ENCODE assay signal across 11 cellular contexts in the genomic region with DNA sequence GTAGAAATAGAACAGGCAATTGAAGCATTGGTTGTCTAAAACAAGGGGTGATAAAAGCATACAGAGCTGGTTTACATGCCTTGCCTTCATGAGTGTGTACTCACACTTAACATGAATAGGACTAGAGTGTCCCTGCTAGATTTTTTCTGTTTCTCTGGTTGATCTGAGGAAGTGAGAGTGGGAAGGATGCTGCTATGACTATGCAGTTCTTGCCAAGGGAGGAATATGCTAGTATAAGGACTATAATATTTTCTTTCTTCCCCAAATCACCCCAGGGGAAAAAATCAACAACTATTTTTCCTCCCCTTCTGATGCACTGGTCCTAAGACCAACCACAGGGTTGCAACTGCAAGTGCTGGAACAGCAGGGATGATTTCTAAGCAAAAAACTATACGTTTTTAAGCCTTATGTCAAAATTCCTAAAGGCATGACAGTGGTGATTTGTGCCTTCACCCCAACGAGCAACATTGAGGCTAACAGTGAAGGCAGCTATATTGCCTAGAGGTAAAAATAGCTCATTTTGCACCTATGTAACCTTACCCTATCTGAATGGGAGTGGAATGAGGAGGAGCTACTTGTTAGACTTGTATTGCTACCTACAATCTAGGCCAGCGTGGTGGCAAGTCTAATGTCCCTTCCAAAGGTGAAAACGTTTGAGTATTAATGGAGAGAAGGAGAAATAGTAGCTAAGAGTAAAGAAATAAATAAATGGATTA. TPM values are rescaled to one million over a fixed set of nuclear protein-coding genes. Genes with fewer than 3 reads are reported as not detected.
A peak's percentile ranks its signal among the peaks of the same experiment; 100 is the strongest.
DNase-seq lines count a peak whose midpoint lies in the region; ATAC-seq, FAIRE-seq and TF ChIP-seq lines count a peak whose summit lies in the region.
"Had no signal": no experiment of that assay in that cellular context is flagged by ENCODE, and none has a peak within 500 bp of the region (broad histone marks: within the 10 kb centered on the region; RNA-seq: fewer than 3 reads in every experiment).

No MANE protein-coding gene starts in this region.

- no peaks in the 10 kb centered on the region for H3K9me3 Mint-ChIP-seq in nephron progenitor cell
- H3K9me3 Mint-ChIP-seq in activated T-cell treated with anti-CD3 and anti-CD28 coated beads, Interleukin-2, amount 50 U/mL, for 72 hours: no peaks in the 10 kb centered on the region

- no peak overlapping the region for H3K27ac Mint-ChIP-seq in nephron progenitor cell
- no peak overlapping the region for H3K27ac Mint-ChIP-seq in activated T-cell treated with anti-CD3 and anti-CD28 coated beads, Interleukin-2, amount 50 U/mL, for 72 hours

- ATAC-seq in GM19372 (IDR thresholded peaks at IDR 0.05; ENCODE audit: low read depth, unreplicated experiment): peak; percentile 65
- peak; percentile 82 for ATAC-seq in HG03064 (IDR thresholded peaks at IDR 0.05; ENCODE audit: low read depth, unreplicated experiment)
- no peak for ATAC-seq in activated T-cell treated with anti-CD3 and anti-CD28 coated beads, Interleukin-2, amount 50 U/mL, for 72 hours (replicated peaks in 1 of 2)

- peaks cover 2% of the 10 kb centered on the region for H3K27me3 Mint-ChIP-seq in nephron progenitor cell (ENCODE audit: low read depth, poor library complexity)
- no peaks in the 10 kb centered on the region for H3K27me3 Mint-ChIP-seq in activated T-cell treated with anti-CD3 and anti-CD28 coated beads, Interleukin-2, amount 50 U/mL, for 72 hours (ENCODE audit: low read depth)

- H3K36me3 Mint-ChIP-seq in nephron progenitor cell (ENCODE audit: low read depth): no peaks in the 10 kb centered on the region
- H3K36me3 Mint-ChIP-seq in activated T-cell treated with anti-CD3 and anti-CD28 coated beads, Interleukin-2, amount 50 U/mL, for 72 hours (ENCODE audit: insufficient read depth in 2 of 2): no peaks in the 10 kb centered on the region

- peaks cover 5% of the 10 kb centered on the region for H3K4me1 Mint-ChIP-seq in nephron progenitor cell
- H3K4me1 Mint-ChIP-seq in activated T-cell treated with anti-CD3 and anti-CD28 coated beads, Interleukin-2, amount 50 U/mL, for 72 hours (ENCODE audit: low read depth): peaks cover 6% of the 10 kb centered on the region

- no peak for FAIRE-seq in frontal cortex (lab: Jason Lieb, UNC)
- FAIRE-seq: endothelial cell of umbilical vein had no signal

- DNase-seq in RPMI8226 (peak; percentile 56), pons (ENCODE audit: low spot score) (peak; percentile 6), nephron progenitor cell (no peak), HuH-7 (ENCODE audit: low spot score) (no peak), frontal cortex (ENCODE audit: low spot score in 2 of 2) (no peak)
- DNase-seq in activated T-cell treated with anti-CD3 and anti-CD28 coated beads, Interleukin-2, amount 50 U/mL, for 72 hours: no peak
- DNase-seq: activated effector memory CD4-positive, alpha-beta T cell treated with Interleukin-2 at 50 U/mL for 16 hours; SJCRH30 had no signal

- no peak overlapping the region for H3K4me3 Mint-ChIP-seq in nephron progenitor cell
- no peak overlapping the region for H3K4me3 Mint-ChIP-seq in activated T-cell treated with anti-CD3 and anti-CD28 coated beads, Interleukin-2, amount 50 U/mL, for 72 hours

- TF ChIP-seq CTCF in nephron progenitor cell (IDR thresholded peaks at IDR 0.05): no peak

RNA-seq across cellular contexts. Expression of a gene that starts 33.5 kb away (rescaled TPM):
- 10 to 100 TPM; 52.7 to 64.5 TPM for total RNA-seq in activated T-cell treated with anti-CD3 and anti-CD28 coated beads, Interleukin-2, amount 50 U/mL, for 72 hours
- total RNA-seq in frontal cortex: 26.9 TPM

RNA-seq across cellular contexts. Expression of a gene that starts 35.7 kb away (rescaled TPM):
- total RNA-seq in activated T-cell treated with anti-CD3 and anti-CD28 coated beads, Interleukin-2, amount 50 U/mL, for 72 hours: 10 to 100 TPM; 51.6 to 56.4 TPM
- total RNA-seq in frontal cortex: 53.8 TPM

Comparison
In these comparisons a context has a peak if more than half of its experiments do, and no peak if none do; other contexts are left out.
1. ATAC-seq: peak in GM19372 (single experiment) and HG03064 (single experiment); none in activated T-cell treated with anti-CD3 and anti-CD28 coated beads, Interleukin-2, amount 50 U/mL, for 72 hours (0 of 2).
2. DNase-seq: peak in RPMI8226 (single experiment) and pons (single experiment); none in nephron progenitor cell (single experiment), HuH-7 (single experiment), activated T-cell treated with anti-CD3 and anti-CD28 coated beads, Interleukin-2, amount 50 U/mL, for 72 hours (0 of 2) and frontal cortex (0 of 2).